ENCODE assay signal across 8 cellular contexts in genomic region chr11:12331239-12331874, GRCh38. TPM values are rescaled to one million over a fixed set of nuclear protein-coding genes. Genes with fewer than 3 reads are reported as not detected.
A peak's percentile ranks its signal among the peaks of the same experiment; 100 is the strongest.
DNase-seq lines count a peak whose midpoint lies in the region; ATAC-seq and TF ChIP-seq lines count a peak whose summit lies in the region.

No MANE protein-coding gene starts in this region.

- intact Hi-C loops in Caco-2 (cut with micrococcal nuclease; ENCODE audit: unreplicated experiment): loop anchor here (1.0 to 10.0 kb wide), 9 partner anchors 47 to 853 kb away; partner anchors contain the start of gene TEAD1

- no peak for ATAC-seq in HG03565 (IDR thresholded peaks at IDR 0.05; ENCODE audit: unreplicated experiment)

- BruUV-seq in Caco-2 (replicated peaks; lab: Mats Ljungman, UMichigan): no TSS peak

- H3K36me3 Mint-ChIP-seq in Caco-2 (ENCODE audit: insufficient read depth, unreplicated experiment): no peaks in the 10 kb centered on the region

- no peaks in the 10 kb centered on the region for H3K27me3 Mint-ChIP-seq in Caco-2 (ENCODE audit: insufficient read depth, unreplicated experiment)

- H3K4me1 ChIP-seq in Caco-2 (no peaks in the 10 kb centered on the region), HUES48 (ENCODE audit: control insufficient read depth, insufficient read depth, low read length) (peaks cover 17% of the 10 kb centered on the region)

- CTCF ChIA-PET in Caco-2 (lab: Charles Lee): interaction anchor here (0.5 to 1.8 kb wide), 25 partner anchors 10 to 633 kb away, joined by 3 to 18 read pairs (median 4); partner anchors contain the start of gene PARVA

- no peak overlapping the region for H3K9ac ChIP-seq in HUES48 (ENCODE audit: low read depth, low read length)

- H3K27ac ChIP-seq in HUES48 (ENCODE audit: low read depth, low read length) (peak overlapping the region; percentile 25), epithelial cell of prostate (no peak overlapping the region)

- H3K4me1 Mint-ChIP-seq in Caco-2 (ENCODE audit: low read depth, unreplicated experiment): peaks cover 6% of the 10 kb centered on the region

- H3K4me3 ChIP-seq in Caco-2 (ENCODE audit: low read depth, low read length): no peak overlapping the region
- no peak overlapping the region for H3K4me3 ChIP-seq in HUES48 (ENCODE audit: low read depth, low read length)

- H3K27me3 ChIP-seq in Caco-2 (replicated peaks; ENCODE audit: control insufficient read depth, insufficient read depth, low read length): 0 out of 2 replicates have a peak, but pooled peaks cover 1% of the 10 kb centered on the region
- no peaks in the 10 kb centered on the region for H3K27me3 ChIP-seq in HUES48 (ENCODE audit: control insufficient read depth, insufficient read depth, low read length)

- DNase-seq in Caco-2: peak; percentile 83
- DNase-seq in NOMO-1 (lab: John Stamatoyannopoulos, UW; ENCODE audit: unreplicated experiment in 2 of 2): peak; percentile 3 to 38
- peak; percentile 37 for DNase-seq in activated CD8-positive, alpha-beta memory T cell treated with anti-CD3 and anti-CD28 coated beads, Interleukin-2, amount 50 U/mL, for 24 hours (ENCODE audit: extremely low read depth)
- DNase-seq in epithelial cell of prostate (ENCODE audit: low read depth, low spot score): peak; percentile 10
- peak; percentile 93 for DNase-seq in myocyte (ENCODE audit: low read depth)
- peak; percentile 33 to 49 for DNase-seq in stimulated activated CD8-positive, alpha-beta memory T cell treated with anti-CD3 and anti-CD28 coated beads, Interleukin-7, amount 100 ng/mL, for 1 hour (ENCODE audit: low read depth in 2 of 2)

- POLR2A ChIA-PET in Caco-2 (lab: Charles Lee): no interaction called here

- no peaks in the 10 kb centered on the region for H3K9me3 ChIP-seq in Caco-2
- H3K9me3 ChIP-seq in HUES48 (ENCODE audit: control insufficient read depth, insufficient read depth, low read length): no peaks in the 10 kb centered on the region

- H3K4me3 Mint-ChIP-seq in Caco-2 (ENCODE audit: unreplicated experiment): no peak overlapping the region

- no peaks in the 10 kb centered on the region for H3K36me3 ChIP-seq in Caco-2 (ENCODE audit: control insufficient read depth, insufficient read depth, low read length)
- H3K36me3 ChIP-seq in HUES48 (ENCODE audit: control insufficient read depth, insufficient read depth, low read length): no peaks in the 10 kb centered on the region

- H3K27ac Mint-ChIP-seq in Caco-2 (ENCODE audit: unreplicated experiment): no peak overlapping the region

- no peaks in the 10 kb centered on the region for H3K9me3 Mint-ChIP-seq in Caco-2 (ENCODE audit: unreplicated experiment)

- TF ChIP-seq CTCF in Caco-2 (IDR thresholded peaks at IDR 0.05; ENCODE audit: insufficient read depth in 1 of 2, low read depth in 1 of 2, low read length in 1 of 2, severe bottlenecking in 1 of 2, unreplicated experiment in 1 of 2): peak; percentile 76 to 81

RNA-seq across cellular contexts. Expression of gene PARVA, which starts 46.0 kb away (rescaled TPM):
- total RNA-seq in Caco-2 (2022): 37.6 and 45.3 TPM in 2 replicates
- total RNA-seq in myocyte: 70.5 and 74.5 TPM in 2 replicates
- 107 TPM for polyA plus RNA-seq in myocyte (2012)

Comparison
In these comparisons a context has a peak if more than half of its experiments do, and no peak if none do; other contexts are left out.
1. DNase-seq: peak in every context shown above with its lines; median percentile 93 in myocyte; 83 in Caco-2; 41 in stimulated activated CD8-positive, alpha-beta memory T cell treated with anti-CD3 and anti-CD28 coated beads, Interleukin-7, amount 100 ng/mL, for 1 hour; 37 in activated CD8-positive, alpha-beta memory T cell treated with anti-CD3 and anti-CD28 coated beads, Interleukin-2, amount 50 U/mL, for 24 hours; 20 in NOMO-1; 10 in epithelial cell of prostate.